In genomic region chr2:218984239-218985020, GRCh38 we compare ENCODE assay signal across 9 cellular contexts. TPM values are rescaled to one million over a fixed set of nuclear protein-coding genes. Genes with fewer than 3 reads are reported as not detected.
DNase-seq lines count a peak whose midpoint lies in the region; ATAC-seq, FAIRE-seq and TF ChIP-seq lines count a peak whose summit lies in the region.
"Had no signal": no experiment of that assay in that cellular context is flagged by ENCODE, and none has a peak within 500 bp of the region (broad histone marks: within the 10 kb centered on the region; RNA-seq: fewer than 3 reads in every experiment).

No MANE protein-coding gene starts in this region.

- DNase-seq in stimulated activated CD4-positive, alpha-beta T cell treated with anti-CD3 and anti-CD28 coated beads, Interleukin-15, amount 100 ng/mL, for 24 hours = peak; percentile 27
- no peak for DNase-seq in stimulated activated CD4-positive, alpha-beta T cell treated with anti-CD3 and anti-CD28 coated beads, Interleukin-12 subunit alpha, Interleukin-12 subunit beta, amount 100 ng/mL, for 4 hours
- DNase-seq in HepG2 (ENCODE audit: low spot score) = no peak
- no peak for DNase-seq in GM10248 (ENCODE audit: extremely low spot score)
- DNase-seq in activated CD8-positive, alpha-beta memory T cell treated with anti-CD3 and anti-CD28 coated beads, Interleukin-2, amount 50 U/mL, for 4 hours = no peak
- DNase-seq in foreskin fibroblast = no peak
- DNase-seq in NCI-H2196 (lab: John Stamatoyannopoulos, UW; ENCODE audit: unreplicated experiment) = no peak
- DNase-seq: cortex of kidney had no signal

- H4K20me1 ChIP-seq in HepG2 (ENCODE audit: insufficient read depth, low read length) = peaks cover 10% of the 10 kb centered on the region; the same call in 1 of the 2 replicates

- no peaks in the 10 kb centered on the region for H3K9me3 ChIP-seq in HepG2 (ENCODE audit: low read length)

- no peak overlapping the region for H3K9ac ChIP-seq in HepG2 (ENCODE audit: insufficient read depth, low read depth, low read length)

- TF ChIP-seq EP300 in HepG2 (IDR thresholded peaks at IDR 0.05; ENCODE audit: low read depth in 2 of 2, low read length in 2 of 2) (no peak), HepG2 (CRISPR knock-in tag; IDR thresholded peaks at IDR 0.05; ENCODE audit: borderline replicate concordance) (no peak)

- 22% methylated on average over 45 of the region's 50 CpGs for WGBS in HepG2 (ENCODE audit: low lambda C conversion rate)

- intact Hi-C loops in HepG2 (cut with micrococcal nuclease; ENCODE audit: unreplicated experiment) = loop anchor here (10.0 kb wide), 1 partner anchor 120 kb away; no protein-coding TSS in a partner anchor

- no peak for TF ChIP-seq RAD21 in HepG2 (CRISPR knock-in tag; IDR thresholded peaks at IDR 0.05)

- H3K27ac ChIP-seq in HepG2 (ENCODE audit: extremely low read length, insufficient read depth, low read length) = no peak overlapping the region

- H3K4me3 ChIP-seq in HepG2 (replicated peaks in 1 of 3; ENCODE audit: insufficient read depth in 1 of 3, low read depth in 2 of 3, low read length in 3 of 3) = no peak overlapping the region
- no peak overlapping the region for H3K4me3 ChIP-seq in foreskin fibroblast (ENCODE audit: low read depth in 1 of 2, low read length in 2 of 2)

- H3K4me2 ChIP-seq in HepG2 (ENCODE audit: low read depth, low read length) = no peak overlapping the region

- no peaks in the 10 kb centered on the region for H3K79me2 ChIP-seq in HepG2 (ENCODE audit: insufficient read depth, low read length)

- in situ Hi-C loops in HepG2 (cut with HindIII; ENCODE audit: extremely low pct_ligation_motif_present, low pct_unique_long_range_greater_than_20kb) = no loop called here

- POLR2A ChIA-PET in HepG2 (lab: Yijun Ruan, JAX) = no interaction called here
- POLR2A ChIA-PET in GM10248 (lab: Yijun Ruan, JAX) = no interaction called here

- no peaks in the 10 kb centered on the region for H3K36me3 ChIP-seq in HepG2 (replicated peaks in 1 of 2; ENCODE audit: control insufficient read depth in 1 of 2, insufficient read depth in 2 of 2, low read length in 2 of 2)

- peaks cover 42 to 85% of the 10 kb centered on the region in 2 experiments for H3K27me3 ChIP-seq in HepG2 (ENCODE audit: control insufficient read depth in 1 of 2, insufficient read depth in 2 of 2, low read length in 2 of 2)

- TF ChIP-seq POLR2A in HepG2 (IDR thresholded peaks at IDR 0.05; ENCODE audit: insufficient read depth in 1 of 2, low read depth in 2 of 2, low read length in 2 of 2) = no peak

- ATAC-seq in SK-N-SH treated with all-trans-retinoic acid at 6 μM for 48 hours (peak; percentile 10), HepG2 (no peak)

- TF ChIP-seq CTCF in HepG2 (CRISPR knock-in tag; IDR thresholded peaks at IDR 0.05) = no peak
- no peak for TF ChIP-seq CTCF in GM10248 (IDR thresholded peaks at IDR 0.05; ENCODE audit: control extremely low read depth, extremely low read depth, low read depth, missing control alignments)
- no peak for TF ChIP-seq CTCF in foreskin fibroblast (IDR thresholded peaks at IDR 0.05; ENCODE audit: low read depth, low read length)

- no peak overlapping the region for H2AFZ ChIP-seq in HepG2 (ENCODE audit: low read length)

- no peak for FAIRE-seq in HepG2 (lab: Jason Lieb, UNC)

- peaks cover 11% of the 10 kb centered on the region; the same call in 1 of the 2 replicates for H3K4me1 ChIP-seq in HepG2 (ENCODE audit: insufficient read depth, low read length)

- BruUV-seq in HepG2 (replicated peaks; lab: Mats Ljungman, UMichigan) = no TSS peak

- CTCF ChIA-PET in HepG2 (lab: Yijun Ruan, JAX; ENCODE audit: low intra/inter-chr PET ratio, low total read pairs) (no interaction called here), GM10248 (lab: Yijun Ruan, JAX) (interaction anchor here (1.6 kb wide), 1 partner anchor 9 kb away, joined by 3 read pairs; no protein-coding TSS in a partner anchor)

RNA-seq across cellular contexts. Expression of gene FEV, which starts 0.6 kb away (rescaled TPM):
- total RNA-seq in HepG2 (2016; rRNA removed; fragmentation: Illumina TruSeq; extraction: Trizol) = not detected in 2 replicates
- total RNA-seq in HepG2 (2016; cell fraction: cytosol; rRNA removed; fragmentation: Illumina TruSeq; extraction: Trizol; ENCODE audit: low read depth) = not detected in 2 replicates
- total RNA-seq in HepG2 (2016; cell fraction: insoluble cytoplasmic fraction; rRNA removed; fragmentation: Illumina TruSeq; extraction: Trizol) = not detected in 2 replicates
- not detected in 2 replicates for total RNA-seq in HepG2 (2016; cell fraction: membrane; rRNA removed; fragmentation: Illumina TruSeq; extraction: Trizol)
- not detected in 2 replicates for total RNA-seq in HepG2 (2016; cell fraction: nucleus; rRNA removed; fragmentation: Illumina TruSeq; extraction: Trizol)
- polyA plus RNA-seq in HepG2 (2011; rRNA removed) = not detected in 2 replicates
- not detected in 2 replicates for polyA plus RNA-seq in HepG2 (2011; cell fraction: cytosol; rRNA removed)
- polyA plus RNA-seq in HepG2 (2011; cell fraction: nucleus; rRNA removed) = not detected in 2 replicates
- polyA plus RNA-seq in HepG2 (2012) = not detected in 2 replicates
- polyA plus RNA-seq in HepG2 (2016; cell fraction: cytosol; fragmentation: Illumina TruSeq; extraction: Trizol; ENCODE audit: low read depth) = not detected in 2 replicates
- polyA plus RNA-seq in HepG2 (2016; cell fraction: insoluble cytoplasmic fraction; fragmentation: Illumina TruSeq; extraction: Trizol; ENCODE audit: low read depth) = not detected in 2 replicates
- polyA plus RNA-seq in HepG2 (2016; cell fraction: membrane; fragmentation: Illumina TruSeq; extraction: Trizol; ENCODE audit: low read depth) = not detected in 2 replicates
- polyA plus RNA-seq in HepG2 (2016; cell fraction: nucleus; fragmentation: Illumina TruSeq; extraction: Trizol; ENCODE audit: insufficient read depth, low read depth) = not detected in 2 replicates
- polyA minus RNA-seq in HepG2 (2011; rRNA and poly(A)+ RNA removed; ENCODE audit: low replicate concordance) = not detected in 2 replicates
- polyA minus RNA-seq in HepG2 (2011; cell fraction: cytosol; rRNA and poly(A)+ RNA removed) = not detected in 2 replicates
- polyA minus RNA-seq in HepG2 (2011; cell fraction: nucleus; rRNA and poly(A)+ RNA removed) = not detected in 2 replicates

RNA-seq across cellular contexts. Expression of gene CRYBA2, which starts 8.8 kb away (rescaled TPM):
- total RNA-seq in HepG2 (2016; rRNA removed; fragmentation: Illumina TruSeq; extraction: Trizol) = not detected in 2 replicates
- total RNA-seq in HepG2 (2016; cell fraction: cytosol; rRNA removed; fragmentation: Illumina TruSeq; extraction: Trizol; ENCODE audit: low read depth) = not detected in 2 replicates
- total RNA-seq in HepG2 (2016; cell fraction: insoluble cytoplasmic fraction; rRNA removed; fragmentation: Illumina TruSeq; extraction: Trizol) = not detected in 2 replicates
- not detected in 2 replicates for total RNA-seq in HepG2 (2016; cell fraction: membrane; rRNA removed; fragmentation: Illumina TruSeq; extraction: Trizol)
- not detected in 2 replicates for total RNA-seq in HepG2 (2016; cell fraction: nucleus; rRNA removed; fragmentation: Illumina TruSeq; extraction: Trizol)
- polyA plus RNA-seq in HepG2 (2011; rRNA removed) = not detected in 2 replicates
- not detected in 2 replicates for polyA plus RNA-seq in HepG2 (2011; cell fraction: cytosol; rRNA removed)
- not detected in 2 replicates for polyA plus RNA-seq in HepG2 (2011; cell fraction: nucleus; rRNA removed)
- polyA plus RNA-seq in HepG2 (2012) = not detected in 2 replicates
- polyA plus RNA-seq in HepG2 (2016; cell fraction: cytosol; fragmentation: Illumina TruSeq; extraction: Trizol; ENCODE audit: low read depth) = not detected in 2 replicates
- not detected in 2 replicates for polyA plus RNA-seq in HepG2 (2016; cell fraction: insoluble cytoplasmic fraction; fragmentation: Illumina TruSeq; extraction: Trizol; ENCODE audit: low read depth)
- not detected in 2 replicates for polyA plus RNA-seq in HepG2 (2016; cell fraction: membrane; fragmentation: Illumina TruSeq; extraction: Trizol; ENCODE audit: low read depth)
- polyA plus RNA-seq in HepG2 (2016; cell fraction: nucleus; fragmentation: Illumina TruSeq; extraction: Trizol; ENCODE audit: insufficient read depth, low read depth) = not detected in 2 replicates
- not detected in 2 replicates for polyA minus RNA-seq in HepG2 (2011; rRNA and poly(A)+ RNA removed; ENCODE audit: low replicate concordance)
- not detected in 2 replicates for polyA minus RNA-seq in HepG2 (2011; cell fraction: cytosol; rRNA and poly(A)+ RNA removed)
- polyA minus RNA-seq in HepG2 (2011; cell fraction: nucleus; rRNA and poly(A)+ RNA removed) = not detected in 2 replicates

RNA-seq across cellular contexts. Expression of gene CDK5R2, which starts 25.0 kb away (rescaled TPM):
- not detected in 2 replicates for total RNA-seq in HepG2 (2016; rRNA removed; fragmentation: Illumina TruSeq; extraction: Trizol)
- not detected in 2 replicates for total RNA-seq in HepG2 (2016; cell fraction: cytosol; rRNA removed; fragmentation: Illumina TruSeq; extraction: Trizol; ENCODE audit: low read depth)
- not detected in 2 replicates for total RNA-seq in HepG2 (2016; cell fraction: insoluble cytoplasmic fraction; rRNA removed; fragmentation: Illumina TruSeq; extraction: Trizol)
- not detected in 2 replicates for total RNA-seq in HepG2 (2016; cell fraction: membrane; rRNA removed; fragmentation: Illumina TruSeq; extraction: Trizol)
- total RNA-seq in HepG2 (2016; cell fraction: nucleus; rRNA removed; fragmentation: Illumina TruSeq; extraction: Trizol) = not detected in 2 replicates
- polyA plus RNA-seq in HepG2 (2011; rRNA removed) = not detected in 2 replicates
- 0.03 and 0.04 TPM in 2 replicates for polyA plus RNA-seq in HepG2 (2011; cell fraction: cytosol; rRNA removed)
- not detected in 2 replicates for polyA plus RNA-seq in HepG2 (2011; cell fraction: nucleus; rRNA removed)
- not detected in 2 replicates for polyA plus RNA-seq in HepG2 (2012)
- not detected in 2 replicates for polyA plus RNA-seq in HepG2 (2016; cell fraction: cytosol; fragmentation: Illumina TruSeq; extraction: Trizol; ENCODE audit: low read depth)
- polyA plus RNA-seq in HepG2 (2016; cell fraction: insoluble cytoplasmic fraction; fragmentation: Illumina TruSeq; extraction: Trizol; ENCODE audit: low read depth) = not detected in 2 replicates
- polyA plus RNA-seq in HepG2 (2016; cell fraction: membrane; fragmentation: Illumina TruSeq; extraction: Trizol; ENCODE audit: low read depth) = 0.08 TPM in 1 of 2 replicates, not detected in the other
- polyA plus RNA-seq in HepG2 (2016; cell fraction: nucleus; fragmentation: Illumina TruSeq; extraction: Trizol; ENCODE audit: insufficient read depth, low read depth) = not detected in 2 replicates
- polyA minus RNA-seq in HepG2 (2011; rRNA and poly(A)+ RNA removed; ENCODE audit: low replicate concordance) = 0.49 TPM in 1 of 2 replicates, not detected in the other
- not detected in 2 replicates for polyA minus RNA-seq in HepG2 (2011; cell fraction: cytosol; rRNA and poly(A)+ RNA removed)
- not detected in 2 replicates for polyA minus RNA-seq in HepG2 (2011; cell fraction: nucleus; rRNA and poly(A)+ RNA removed)

RNA-seq across cellular contexts. Expression of gene CFAP65, which starts 56.9 kb away (rescaled TPM):
- total RNA-seq in HepG2 (2016; rRNA removed; fragmentation: Illumina TruSeq; extraction: Trizol) = not detected in 2 replicates
- not detected in 2 replicates for total RNA-seq in HepG2 (2016; cell fraction: cytosol; rRNA removed; fragmentation: Illumina TruSeq; extraction: Trizol; ENCODE audit: low read depth)
- not detected in 2 replicates for total RNA-seq in HepG2 (2016; cell fraction: insoluble cytoplasmic fraction; rRNA removed; fragmentation: Illumina TruSeq; extraction: Trizol)
- total RNA-seq in HepG2 (2016; cell fraction: membrane; rRNA removed; fragmentation: Illumina TruSeq; extraction: Trizol) = not detected in 2 replicates
- not detected in 2 replicates for total RNA-seq in HepG2 (2016; cell fraction: nucleus; rRNA removed; fragmentation: Illumina TruSeq; extraction: Trizol)
- polyA plus RNA-seq in HepG2 (2011; rRNA removed) = 0.03 and 0.05 TPM in 2 replicates
- 0.03 TPM in 2 replicates for polyA plus RNA-seq in HepG2 (2011; cell fraction: cytosol; rRNA removed)
- polyA plus RNA-seq in HepG2 (2011; cell fraction: nucleus; rRNA removed) = 0.17 and 0.18 TPM in 2 replicates
- 0.09 TPM in 1 of 2 replicates, not detected in the other for polyA plus RNA-seq in HepG2 (2012)
- polyA plus RNA-seq in HepG2 (2016; cell fraction: cytosol; fragmentation: Illumina TruSeq; extraction: Trizol; ENCODE audit: low read depth) = not detected in 2 replicates
- not detected in 2 replicates for polyA plus RNA-seq in HepG2 (2016; cell fraction: insoluble cytoplasmic fraction; fragmentation: Illumina TruSeq; extraction: Trizol; ENCODE audit: low read depth)
- polyA plus RNA-seq in HepG2 (2016; cell fraction: membrane; fragmentation: Illumina TruSeq; extraction: Trizol; ENCODE audit: low read depth) = not detected in 2 replicates
- not detected in 2 replicates for polyA plus RNA-seq in HepG2 (2016; cell fraction: nucleus; fragmentation: Illumina TruSeq; extraction: Trizol; ENCODE audit: insufficient read depth, low read depth)
- polyA minus RNA-seq in HepG2 (2011; rRNA and poly(A)+ RNA removed; ENCODE audit: low replicate concordance) = not detected in 2 replicates
- polyA minus RNA-seq in HepG2 (2011; cell fraction: cytosol; rRNA and poly(A)+ RNA removed) = not detected in 2 replicates
- not detected in 2 replicates for polyA minus RNA-seq in HepG2 (2011; cell fraction: nucleus; rRNA and poly(A)+ RNA removed)
